ENCODE assay signal across 8 cellular contexts in the genomic region with DNA sequence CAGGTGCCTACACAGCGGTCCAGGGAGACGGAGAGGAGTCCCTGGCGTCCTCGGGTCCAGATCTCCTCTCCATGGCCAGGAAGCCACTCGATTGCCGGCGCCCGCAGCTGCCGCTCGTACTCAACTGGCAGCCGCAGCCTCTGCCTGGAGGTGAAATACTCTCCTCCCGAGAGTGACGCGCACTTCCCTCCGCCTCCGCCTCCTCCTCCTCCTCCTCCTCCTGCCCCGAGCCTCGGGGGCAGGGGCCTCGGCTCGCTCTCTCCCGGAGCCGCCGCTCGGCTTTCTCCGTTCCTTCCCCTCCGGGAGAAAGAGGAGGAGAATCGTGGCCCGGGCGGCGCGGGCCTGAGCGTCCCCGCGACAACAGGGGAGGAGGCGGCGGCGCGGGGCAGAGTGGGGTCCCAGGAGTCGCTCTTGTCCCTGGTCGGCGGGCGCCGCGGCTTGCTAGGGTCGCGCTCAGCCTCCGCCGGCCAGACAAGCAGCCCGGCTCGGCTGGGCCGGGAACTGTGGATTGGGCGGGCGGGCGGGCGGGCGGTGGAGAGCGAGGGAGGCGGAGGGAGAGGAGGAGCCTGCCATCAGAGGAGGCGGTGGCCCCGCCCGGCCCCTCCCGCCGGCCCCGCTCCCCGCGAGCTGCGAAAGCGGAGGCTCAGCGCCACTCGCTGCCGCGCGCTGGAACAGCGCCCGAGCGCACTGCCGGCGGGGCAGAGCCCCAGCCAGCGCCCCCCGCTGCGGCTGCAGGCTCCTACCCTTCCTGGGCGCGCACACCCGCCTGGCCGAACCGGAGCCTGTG.
DNase-seq lines count a peak whose midpoint lies in the region; ATAC-seq lines count a peak whose summit lies in the region.

A gene with protein sequence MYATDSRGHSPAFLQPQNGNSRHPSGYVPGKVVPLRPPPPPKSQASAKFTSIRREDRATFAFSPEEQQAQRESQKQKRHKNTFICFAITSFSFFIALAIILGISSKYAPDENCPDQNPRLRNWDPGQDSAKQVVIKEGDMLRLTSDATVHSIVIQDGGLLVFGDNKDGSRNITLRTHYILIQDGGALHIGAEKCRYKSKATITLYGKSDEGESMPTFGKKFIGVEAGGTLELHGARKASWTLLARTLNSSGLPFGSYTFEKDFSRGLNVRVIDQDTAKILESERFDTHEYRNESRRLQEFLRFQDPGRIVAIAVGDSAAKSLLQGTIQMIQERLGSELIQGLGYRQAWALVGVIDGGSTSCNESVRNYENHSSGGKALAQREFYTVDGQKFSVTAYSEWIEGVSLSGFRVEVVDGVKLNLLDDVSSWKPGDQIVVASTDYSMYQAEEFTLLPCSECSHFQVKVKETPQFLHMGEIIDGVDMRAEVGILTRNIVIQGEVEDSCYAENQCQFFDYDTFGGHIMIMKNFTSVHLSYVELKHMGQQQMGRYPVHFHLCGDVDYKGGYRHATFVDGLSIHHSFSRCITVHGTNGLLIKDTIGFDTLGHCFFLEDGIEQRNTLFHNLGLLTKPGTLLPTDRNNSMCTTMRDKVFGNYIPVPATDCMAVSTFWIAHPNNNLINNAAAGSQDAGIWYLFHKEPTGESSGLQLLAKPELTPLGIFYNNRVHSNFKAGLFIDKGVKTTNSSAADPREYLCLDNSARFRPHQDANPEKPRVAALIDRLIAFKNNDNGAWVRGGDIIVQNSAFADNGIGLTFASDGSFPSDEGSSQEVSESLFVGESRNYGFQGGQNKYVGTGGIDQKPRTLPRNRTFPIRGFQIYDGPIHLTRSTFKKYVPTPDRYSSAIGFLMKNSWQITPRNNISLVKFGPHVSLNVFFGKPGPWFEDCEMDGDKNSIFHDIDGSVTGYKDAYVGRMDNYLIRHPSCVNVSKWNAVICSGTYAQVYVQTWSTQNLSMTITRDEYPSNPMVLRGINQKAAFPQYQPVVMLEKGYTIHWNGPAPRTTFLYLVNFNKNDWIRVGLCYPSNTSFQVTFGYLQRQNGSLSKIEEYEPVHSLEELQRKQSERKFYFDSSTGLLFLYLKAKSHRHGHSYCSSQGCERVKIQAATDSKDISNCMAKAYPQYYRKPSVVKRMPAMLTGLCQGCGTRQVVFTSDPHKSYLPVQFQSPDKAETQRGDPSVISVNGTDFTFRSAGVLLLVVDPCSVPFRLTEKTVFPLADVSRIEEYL (N-terminal part only) (minus strand): TSS at position 126 of the 787 bp plus-strand sequence. CDS start 18,140 bp downstream, outside the sequence.

- ATAC-seq in GM18868 (IDR thresholded peaks at IDR 0.05; ENCODE audit: unreplicated experiment) (peak; percentile 91), HG03103 (IDR thresholded peaks at IDR 0.05; ENCODE audit: low read depth, unreplicated experiment) (peak; percentile 84)
- ATAC-seq in activated CD4-positive, CD25-positive, alpha-beta regulatory T cell treated with anti-CD3 and anti-CD28 coated beads, Interleukin-2, amount 50 U/mL, for 24 hours, result peak; percentile 65 to 76
- ATAC-seq in central memory CD8-positive, alpha-beta T cell (replicated peaks; ENCODE audit: extremely low read depth, poor library complexity, severe bottlenecking), result peak; percentile 83

- H3K4me3 Mint-ChIP-seq in central memory CD8-positive, alpha-beta T cell, result peak within 1 kb of the TSS; percentile 99

- H3K27ac Mint-ChIP-seq in central memory CD8-positive, alpha-beta T cell (ENCODE audit: low read depth), result peak within 1 kb of the TSS; percentile 93

- H3K4me1 Mint-ChIP-seq in central memory CD8-positive, alpha-beta T cell, result peaks cover 54% of the 10 kb centered on the region

- H3K36me3 Mint-ChIP-seq in central memory CD8-positive, alpha-beta T cell (ENCODE audit: insufficient read depth), result peaks cover 27% of the 10 kb centered on the region

- no peaks in the 10 kb centered on the region for H3K9me3 Mint-ChIP-seq in central memory CD8-positive, alpha-beta T cell

- no peaks in the 10 kb centered on the region for H3K27me3 Mint-ChIP-seq in central memory CD8-positive, alpha-beta T cell

- DNase-seq in AG08396 (ENCODE audit: low spot score) (peak; percentile 92), NCI-H2196 treated with DMSO at 0.1 percent for 48 hours (lab: John Stamatoyannopoulos, UW; ENCODE audit: unreplicated experiment) (peak; percentile 80), islet precursor cell (peak; percentile 95)
- peak; percentile 73 to 86 for DNase-seq in central memory CD8-positive, alpha-beta T cell (ENCODE audit: low spot score in 2 of 2)
- DNase-seq in stimulated activated CD4-positive, alpha-beta T cell treated with anti-CD3 and anti-CD28 coated beads, Interleukin-12 subunit alpha, Interleukin-12 subunit beta, amount 100 ng/mL, for 48 hours (ENCODE audit: low read depth in 2 of 3, low spot score in 1 of 3), result peak; percentile 80 to 86 (median 82)

Comparison
In these comparisons a context has a peak if more than half of its experiments do, and no peak if none do; other contexts are left out.
1. Peak in every context shown above with its lines: DNase-seq and ATAC-seq.